8 cellular contexts compared by ENCODE assay signal in genomic region chr17:19648475-19649406, GRCh38. TPM values are rescaled to one million over a fixed set of nuclear protein-coding genes. Genes with fewer than 3 reads are reported as not detected.
DNase-seq lines count a peak whose midpoint lies in the region; ATAC-seq and TF ChIP-seq lines count a peak whose summit lies in the region.

Gene ALDH3A2 (plus strand): TSS chr17:19648751. CDS start chr17:19648972, 221 bp downstream.

- peak within 1 kb of the TSS; percentile 99 for H3K9ac ChIP-seq in ES-I3 (ENCODE audit: low read depth, low read length)
- peak within 1 kb of the TSS; percentile 80 for H3K9ac ChIP-seq in fibroblast of lung (ENCODE audit: insufficient read depth, low read length)

- H3K27me3 ChIP-seq in fibroblast of lung (ENCODE audit: control insufficient read depth, insufficient read depth, low read length), result peaks cover 4% of the 10 kb centered on the region

- POLR2A ChIA-PET in naive thymus-derived CD8-positive, alpha-beta T cell (lab: Charles Lee), result interaction anchor here (0.5 to 3.4 kb wide), 22 partner anchors 15 to 329 kb away, joined by 3 to 28 read pairs (median 4); partner anchors contain the start of genes AKAP10, B9D1, MAPK7 and SLC47A1

- TF ChIP-seq CTCF in fibroblast of lung (conservative IDR thresholded peaks at IDR 0.05 in 1 of 2, IDR thresholded peaks at IDR 0.05 in 1 of 2; ENCODE audit: low read depth in 1 of 2, low read length in 2 of 2), result peak; percentile 22 to 33

- intact Hi-C loops in activated T-helper 2 cell treated with anti-CD3 and anti-CD28 coated beads, Interferon-gamma antibody, Interleukin-2, Interleukin-4, amounts not matched to agents 10 μg/mL and 5 μg/mL and 100 μg/mL, durations not matched to agents 14 hours and 24 hours and 36 hours (cut with micrococcal nuclease), result loop anchor here (2.0 to 10.0 kb wide), 3 partner anchors 116 to 274 kb away; partner anchors contain the start of gene MAPK7

- H3K4me2 ChIP-seq in fibroblast of lung (ENCODE audit: extremely low read depth, insufficient read depth, low read length), result peak within 1 kb of the TSS; percentile 96

- peak; percentile 94 to 95 for ATAC-seq in naive thymus-derived CD8-positive, alpha-beta T cell

- DNase-seq in H4 (ENCODE audit: low spot score), result peak; percentile 93
- peak; percentile 95 for DNase-seq in LoVo (ENCODE audit: low spot score)
- peak; percentile 91 for DNase-seq in activated T-helper 2 cell treated with anti-CD3 and anti-CD28 coated beads, Interferon-gamma antibody, Interleukin-2, Interleukin-4, amounts not matched to agents 10 μg/mL and 5 μg/mL and 100 μg/mL, durations not matched to agents 14 hours and 24 hours and 36 hours (ENCODE audit: low spot score)
- peak; percentile 89 to 91 for DNase-seq in fibroblast of lung (ENCODE audit: low read depth in 2 of 2)
- peak; percentile 89 to 96 (median 90) for DNase-seq in naive thymus-derived CD8-positive, alpha-beta T cell
- DNase-seq in stimulated activated naive CD4-positive, alpha-beta T cell (lab: John Stamatoyannopoulos, UW), result peak; percentile 81 to 92 (median 87)

- peaks cover 10% of the 10 kb centered on the region for H3K27me3 Mint-ChIP-seq in activated T-helper 2 cell treated with anti-CD3 and anti-CD28 coated beads, Interferon-gamma antibody, Interleukin-2, Interleukin-4, amounts not matched to agents 10 μg/mL and 5 μg/mL and 100 μg/mL, durations not matched to agents 14 hours and 24 hours and 36 hours (ENCODE audit: low read depth)
- H3K27me3 Mint-ChIP-seq in naive thymus-derived CD8-positive, alpha-beta T cell, result no peaks in the 10 kb centered on the region

- H3K4me3 Mint-ChIP-seq in activated T-helper 2 cell treated with anti-CD3 and anti-CD28 coated beads, Interferon-gamma antibody, Interleukin-2, Interleukin-4, amounts not matched to agents 10 μg/mL and 5 μg/mL and 100 μg/mL, durations not matched to agents 14 hours and 24 hours and 36 hours (ENCODE audit: low read depth), result peak within 1 kb of the TSS; percentile 89
- H3K4me3 Mint-ChIP-seq in naive thymus-derived CD8-positive, alpha-beta T cell, result peak within 1 kb of the TSS; percentile 91 to 98 (median 96)

- peaks cover 16% of the 10 kb centered on the region for H3K36me3 Mint-ChIP-seq in activated T-helper 2 cell treated with anti-CD3 and anti-CD28 coated beads, Interferon-gamma antibody, Interleukin-2, Interleukin-4, amounts not matched to agents 10 μg/mL and 5 μg/mL and 100 μg/mL, durations not matched to agents 14 hours and 24 hours and 36 hours (ENCODE audit: low read depth)
- H3K36me3 Mint-ChIP-seq in naive thymus-derived CD8-positive, alpha-beta T cell, result peaks cover 9 to 19% (median 15%) of the 10 kb centered on the region in 3 donors

- no peaks in the 10 kb centered on the region for H3K9me3 ChIP-seq in ES-I3 (ENCODE audit: control insufficient read depth, insufficient read depth, low read length)
- H3K9me3 ChIP-seq in fibroblast of lung (ENCODE audit: control insufficient read depth, insufficient read depth, low read depth, low read length), result no peaks in the 10 kb centered on the region

- H3K27ac Mint-ChIP-seq in activated T-helper 2 cell treated with anti-CD3 and anti-CD28 coated beads, Interferon-gamma antibody, Interleukin-2, Interleukin-4, amounts not matched to agents 10 μg/mL and 5 μg/mL and 100 μg/mL, durations not matched to agents 14 hours and 24 hours and 36 hours, result peak within 1 kb of the TSS; percentile 86
- H3K27ac Mint-ChIP-seq in naive thymus-derived CD8-positive, alpha-beta T cell, result peak within 1 kb of the TSS; percentile 93 to 98 (median 96)

- peak within 1 kb of the TSS; percentile 98 for H2AFZ ChIP-seq in fibroblast of lung (ENCODE audit: low read length)

- H3K36me3 ChIP-seq in ES-I3 (ENCODE audit: insufficient read depth, low read length), result 0 out of 2 replicates have a peak, but pooled peaks cover 4% of the 10 kb centered on the region
- H3K36me3 ChIP-seq in fibroblast of lung (ENCODE audit: control insufficient read depth, insufficient read depth, low read length), result no peaks in the 10 kb centered on the region

- H3K4me1 Mint-ChIP-seq in activated T-helper 2 cell treated with anti-CD3 and anti-CD28 coated beads, Interferon-gamma antibody, Interleukin-2, Interleukin-4, amounts not matched to agents 10 μg/mL and 5 μg/mL and 100 μg/mL, durations not matched to agents 14 hours and 24 hours and 36 hours (ENCODE audit: low read depth), result peaks cover 29% of the 10 kb centered on the region
- peaks cover 23 to 57% (median 36%) of the 10 kb centered on the region in 4 donors for H3K4me1 Mint-ChIP-seq in naive thymus-derived CD8-positive, alpha-beta T cell

- H3K9me3 Mint-ChIP-seq in activated T-helper 2 cell treated with anti-CD3 and anti-CD28 coated beads, Interferon-gamma antibody, Interleukin-2, Interleukin-4, amounts not matched to agents 10 μg/mL and 5 μg/mL and 100 μg/mL, durations not matched to agents 14 hours and 24 hours and 36 hours, result no peaks in the 10 kb centered on the region
- H3K9me3 Mint-ChIP-seq in naive thymus-derived CD8-positive, alpha-beta T cell, result no peaks in the 10 kb centered on the region

- H3K27ac ChIP-seq in fibroblast of lung (ENCODE audit: insufficient read depth, low read length), result peak within 1 kb of the TSS; percentile 88

- peak; percentile 74 for TF ChIP-seq POLR2A in Raji (IDR thresholded peaks at IDR 0.05; ENCODE audit: insufficient read depth, low read depth, low read length)

- no peaks in the 10 kb centered on the region for H3K79me2 ChIP-seq in fibroblast of lung (ENCODE audit: control insufficient read depth, insufficient read depth, low read length)

- peak within 1 kb of the TSS; percentile 77 to 87 (median 78) for H3K4me3 ChIP-seq in fibroblast of lung (replicated peaks in 1 of 4; ENCODE audit: control extremely low read depth in 1 of 4, insufficient read depth in 1 of 4, low read depth in 3 of 4, low read length in 4 of 4)

- peaks cover 20% of the 10 kb centered on the region for H3K4me1 ChIP-seq in ES-I3 (ENCODE audit: insufficient read depth, low read length)
- H3K4me1 ChIP-seq in fibroblast of lung (ENCODE audit: control insufficient read depth, extremely low read depth, insufficient read depth, low read length), result peaks cover 12% of the 10 kb centered on the region

- no peaks in the 10 kb centered on the region for H4K20me1 ChIP-seq in fibroblast of lung (ENCODE audit: control insufficient read depth, extremely low read depth, insufficient read depth, low read length)

RNA-seq across cellular contexts. Expression of gene ALDH3A2, which starts in this region (rescaled TPM):
- 158 and 160 TPM in 2 replicates for total RNA-seq in H4 (2014; rRNA removed; shearing (Covaris generic))
- 36.7 and 36.9 TPM in 2 replicates for total RNA-seq in activated T-helper 2 cell treated with anti-CD3 and anti-CD28 coated beads, Interferon-gamma antibody, Interleukin-2, Interleukin-4, amounts not matched to agents 10 μg/mL and 5 μg/mL and 100 μg/mL, durations not matched to agents 14 hours and 24 hours and 36 hours
- 30.2 and 33.1 TPM in 2 replicates for total RNA-seq in fibroblast of lung
- 8.5 and 14.6 TPM in 2 replicates for polyA plus RNA-seq in fibroblast of lung
- 7.9 and 11.2 TPM in 2 replicates for polyA plus RNA-seq in fibroblast of lung (2012)
- 2.0 and 8.9 TPM in 2 replicates for polyA minus RNA-seq in fibroblast of lung (ENCODE audit: low replicate concordance)
- 10 to 100 TPM; 55.5 to 67.0 TPM for total RNA-seq in naive thymus-derived CD8-positive, alpha-beta T cell
- 10 to 100 TPM; 20.6 to 23.6 (median 22.0) TPM for polyA plus RNA-seq in naive thymus-derived CD8-positive, alpha-beta T cell

Comparison
In these comparisons a context has a peak if more than half of its experiments do, and no peak if none do; other contexts are left out.
1. Peak in every context shown above with its lines: DNase-seq, ATAC-seq, H3K4me3 ChIP-seq and H3K27ac ChIP-seq.